21 cellular contexts compared by ENCODE assay signal in genomic region chr7:35785250-35785649, GRCh38. TPM values are rescaled to one million over a fixed set of nuclear protein-coding genes. Genes with fewer than 3 reads are reported as not detected.
DNase-seq lines count a peak whose midpoint lies in the region; ATAC-seq lines count a peak whose summit lies in the region.
"Had no signal": no experiment of that assay in that cellular context is flagged by ENCODE, and none has a peak within 500 bp of the region (broad histone marks: within the 10 kb centered on the region; RNA-seq: fewer than 3 reads in every experiment).

No MANE protein-coding gene starts in this region.

- H3K36me3 Mint-ChIP-seq in activated naive CD4-positive, alpha-beta T cell treated with anti-CD3 and anti-CD28 coated beads, Interleukin-2, amount 50 U/mL, for 72 hours = peaks cover 10% of the 10 kb centered on the region in 2 donors

- DNase-seq in pons (ENCODE audit: low spot score) (peak; percentile 97), NCI-H1105 (lab: John Stamatoyannopoulos, UW) (no peak), GF-D8 (lab: John Stamatoyannopoulos, UW) (no peak)
- no peak for DNase-seq in activated naive CD4-positive, alpha-beta T cell treated with anti-CD3 and anti-CD28 coated beads, Interleukin-2, amount 50 U/mL, for 72 hours (ENCODE audit: low spot score in 2 of 2)
- DNase-seq in activated CD8-positive, alpha-beta memory T cell treated with anti-CD3 and anti-CD28 coated beads, Interleukin-2, amount 50 U/mL, for 48 hours = no peak
- DNase-seq: Calu3, DMS153, DND-41, GM23248, H7, NCI-H1092, NCI-H1436 treated with DMSO at 0.1 percent for 48 hours, NCI-H2029, NCI-H446, NCI-H524 treated with DMSO at 0.1 percent for 48 hours, NCI-H774, SJCRH30 had no signal

- H3K27me3 ChIP-seq in layer of hippocampus (ENCODE audit: control insufficient read depth, insufficient read depth, low read length) = no peaks in the 10 kb centered on the region
- H3K27me3 ChIP-seq: SJCRH30 had no signal

- peak overlapping the region; percentile 94 for H3K27ac ChIP-seq in cingulate gyrus (ENCODE audit: low read depth, low read length)
- peak overlapping the region; percentile 95 for H3K27ac ChIP-seq in layer of hippocampus (ENCODE audit: low read depth, low read length)
- H3K27ac ChIP-seq: C4-2B, GM23248, SJCRH30 had no signal

- H3K27ac Mint-ChIP-seq in activated naive CD4-positive, alpha-beta T cell treated with anti-CD3 and anti-CD28 coated beads, Interleukin-2, amount 50 U/mL, for 72 hours = no peak overlapping the region
- H3K27ac Mint-ChIP-seq: B cell had no signal

- ATAC-seq in activated naive CD4-positive, alpha-beta T cell treated with anti-CD3 and anti-CD28 coated beads, Interleukin-2, amount 50 U/mL, for 72 hours = no peak

- peaks cover 4 to 12% of the 10 kb centered on the region in 2 donors for H3K9me3 Mint-ChIP-seq in activated naive CD4-positive, alpha-beta T cell treated with anti-CD3 and anti-CD28 coated beads, Interleukin-2, amount 50 U/mL, for 72 hours

RNA-seq across cellular contexts. Expression of gene SEPTIN7, which starts 15.6 kb away (rescaled TPM):
- total RNA-seq in activated naive CD4-positive, alpha-beta T cell treated with anti-CD3 and anti-CD28 coated beads, Interleukin-2, amount 50 U/mL, for 72 hours = 100 to 1,000 TPM; 198 to 224 TPM
